ENCODE assay signal across 9 cellular contexts in the genomic region with DNA sequence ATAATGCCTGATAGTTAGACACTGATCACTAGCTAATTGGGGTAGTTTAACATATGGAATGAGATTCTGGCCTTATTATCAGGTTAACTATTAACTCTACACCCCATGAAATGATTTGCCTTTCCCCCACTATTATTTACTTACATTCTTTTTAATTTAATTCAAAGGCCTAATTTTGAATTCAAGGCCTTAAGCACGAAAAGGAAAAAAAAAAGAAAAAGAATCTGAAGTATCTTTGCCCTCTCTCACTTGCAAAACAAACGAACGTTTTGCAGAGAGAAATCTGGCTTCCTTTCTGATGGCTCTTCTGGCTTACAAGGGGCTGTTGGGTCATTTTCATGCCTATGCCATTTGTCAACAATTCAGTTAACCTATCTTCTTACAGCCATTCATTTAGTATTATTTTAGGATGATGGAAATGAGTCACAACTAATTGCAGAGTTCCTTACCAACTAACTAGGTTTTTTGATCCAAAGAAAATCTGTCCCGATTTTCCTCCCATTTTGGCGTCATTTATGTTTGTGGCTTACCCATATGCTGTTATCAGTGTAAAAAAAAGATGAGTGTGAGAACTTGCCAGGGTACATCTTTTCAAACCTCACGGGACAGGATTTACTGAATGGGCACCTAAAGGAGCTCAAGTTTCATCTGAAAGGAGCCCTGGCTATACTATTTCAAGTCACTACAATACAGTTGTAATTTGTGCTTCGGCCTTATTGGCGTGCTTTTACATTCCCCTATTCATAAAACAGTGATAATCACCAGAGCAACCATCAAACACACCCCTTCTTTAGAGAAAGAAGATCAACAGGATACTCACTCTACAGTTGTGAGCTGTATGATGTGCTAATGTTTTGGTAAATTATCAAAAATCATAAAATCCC. TPM values are rescaled to one million over a fixed set of nuclear protein-coding genes. Genes with fewer than 3 reads are reported as not detected.
DNase-seq lines count a peak whose midpoint lies in the region; ATAC-seq and TF ChIP-seq lines count a peak whose summit lies in the region.
"Had no signal": no experiment of that assay in that cellular context is flagged by ENCODE, and none has a peak within 500 bp of the region (broad histone marks: within the 10 kb centered on the region; RNA-seq: fewer than 3 reads in every experiment).

No MANE protein-coding gene starts in this region.

- intact Hi-C loops in tibial artery (cut with DNase I; ENCODE audit: low total_unique reads) (no loop called here), posterior vena cava (cut with DNase I) (loop anchor here in 1 of 2 donors (5.0 kb wide), 2 partner anchors 109 to 289 kb away; a partner anchor contains a TSS)

- H3K27me3 ChIP-seq in tibial artery: no peaks in the 10 kb centered on the region

- H3K27ac ChIP-seq in tibial artery: peak overlapping the region; percentile 96 to 98

- no peaks in the 10 kb centered on the region for H3K9me3 ChIP-seq in tibial artery

- H3K36me3 ChIP-seq in tibial artery: peaks cover 0 to 8% (median 0%) of the 10 kb centered on the region in 3 donors

- TF ChIP-seq CTCF in WI38 (IDR thresholded peaks at IDR 0.05; ENCODE audit: low read depth, low read length) (no peak), tibial artery (IDR thresholded peaks at IDR 0.05) (no peak)

- DNase-seq in NCI-H1417 (lab: John Stamatoyannopoulos, UW) (peak in 2 of 3 experiments; percentile 22 to 32), NCI-H1417 treated with DMSO at 0.1 percent for 48 hours (lab: John Stamatoyannopoulos, UW) (no peak), kidney glomerular epithelial cell (lab: John Stamatoyannopoulos, UW) (peak; percentile 51), tibial artery (no peak), posterior vena cava (ENCODE audit: low spot score) (no peak), hippocampal formation (lab: John Stamatoyannopoulos, UW) (no peak)
- DNase-seq: NCI-H748 treated with DMSO at 0.1 percent for 48 hours had no signal

- H3K4me3 ChIP-seq in WI38 (ENCODE audit: low read depth, low read length) (peak overlapping the region; percentile 15; the same call in 1 of the 2 replicates), tibial artery (peak overlapping the region; percentile 90 to 91)

- H3K4me1 ChIP-seq in tibial artery: peaks cover 0 to 38% (median 26%) of the 10 kb centered on the region in 4 donors

- ATAC-seq in HG02588 (IDR thresholded peaks at IDR 0.05; ENCODE audit: unreplicated experiment): no peak

RNA-seq across cellular contexts. Expression of a gene that starts 1.9 kb away (rescaled TPM):
- total RNA-seq in posterior vena cava: 100 to 1,000 TPM in 1 of 2 donors, 10 to 100 TPM in 1; 84.4 to 151 TPM

Comparison
In these comparisons a context has a peak if more than half of its experiments do, and no peak if none do; other contexts are left out.
1. DNase-seq: peak in NCI-H1417 (2 of 3) and kidney glomerular epithelial cell (single experiment); none in NCI-H1417 treated with DMSO at 0.1 percent for 48 hours (single experiment), tibial artery (0 of 2), posterior vena cava (single experiment) and hippocampal formation (0 of 2).